8 cellular contexts compared by ENCODE assay signal in genomic region chr11:126585388-126586302, GRCh38.
DNase-seq lines count a peak whose midpoint lies in the region; ATAC-seq, FAIRE-seq and TF ChIP-seq lines count a peak whose summit lies in the region.

No MANE protein-coding gene starts in this region.

- H3K9ac ChIP-seq in H1 (replicated peaks in 1 of 4; ENCODE audit: extremely low read depth in 1 of 4, low read depth in 3 of 4, low read length in 3 of 4), result peak overlapping the region in 2 of 4 experiments; percentile 29 to 42; a peak in 3 of 7 replicates

- H3K4me1 ChIP-seq in HEK293 (ENCODE audit: control insufficient read depth, insufficient read depth, low read length) (peaks cover 9% of the 10 kb centered on the region), H1 (replicated peaks in 1 of 4; ENCODE audit: control insufficient read depth in 3 of 4, insufficient read depth in 4 of 4, low read length in 3 of 4) (peaks cover 12 to 35% (median 23%) of the 10 kb centered on the region in 4 experiments), muscle layer of duodenum (ENCODE audit: control insufficient read depth in 1 of 2, insufficient read depth in 2 of 2, low read length in 2 of 2) (no peaks in the 10 kb centered on the region)

- peak overlapping the region; percentile 4; the same call in 1 of the 2 replicates for H3K4me3 ChIP-seq in HEK293 (ENCODE audit: low read depth, low read length)
- peak overlapping the region in 1 of 4 experiments; percentile 32; a peak in 3 of 8 replicates for H3K4me3 ChIP-seq in H1 (ENCODE audit: extremely low read depth in 1 of 4, insufficient read depth in 2 of 4, low read depth in 3 of 4, low read length in 4 of 4)
- peak overlapping the region; percentile 31 to 42 for H3K4me3 ChIP-seq in muscle layer of duodenum (ENCODE audit: low read depth in 1 of 2, low read length in 2 of 2)

- H2AFZ ChIP-seq in H1 (ENCODE audit: low read length), result peak overlapping the region; percentile 86

- H2BK120ac ChIP-seq in H1 (replicated peaks; ENCODE audit: low read depth, low read length), result peak overlapping the region; percentile 58

- no peaks in the 10 kb centered on the region for H3K4me1 Mint-ChIP-seq in effector memory CD8-positive, alpha-beta T cell (ENCODE audit: low read depth in 2 of 2)
- no peaks in the 10 kb centered on the region for H3K4me1 Mint-ChIP-seq in activated CD4-positive, alpha-beta T cell treated with anti-CD3 and anti-CD28 coated beads, Interleukin-2, amount 10 ng/mL, durations not matched to agents 7 days and 5 days
- no peaks in the 10 kb centered on the region for H3K4me1 Mint-ChIP-seq in activated CD8-positive, alpha-beta T cell treated with anti-CD3 and anti-CD28 coated beads for 36 hours (ENCODE audit: low read depth)

- no peak for TF ChIP-seq CTCF in HEK293 (tag by site-specific recombination; IDR thresholded peaks at IDR 0.05)
- TF ChIP-seq CTCF in H1 (IDR thresholded peaks at IDR 0.05; ENCODE audit: control extremely low read depth in 1 of 3, insufficient read depth in 1 of 3, low read depth in 1 of 3, low read length in 3 of 3), result no peak
- no peak for TF ChIP-seq CTCF in activated CD8-positive, alpha-beta T cell treated with anti-CD3 and anti-CD28 coated beads for 36 hours (IDR thresholded peaks at IDR 0.05)

- WGBS in H1 (ENCODE audit: extremely low coverage in 1 of 2, insufficient coverage in 1 of 2, insufficient read length in 1 of 2, insufficient replicate concordance in 2 of 2, low coverage in 1 of 2, low lambda C conversion rate in 2 of 2, missing lambda C conversion rate in 1 of 2), 2 experiments, result 61% methylated on average over 36 of the region's 36 CpGs; no CpG with 5 or more reads in 1 of the 2 experiments

- POLR2A ChIA-PET in HEK293 (lab: Yijun Ruan, JAX), result interaction anchor here (1.1 kb wide), 2 partner anchors 20 to 230 kb away, joined by 3 read pairs; partner anchors contain the start of gene ST3GAL4
- POLR2A ChIA-PET in H1 (lab: Charles Lee; ENCODE audit: partially characterized antibody), result interaction anchor here (1.1 to 1.4 kb wide), 3 partner anchors 9 to 133 kb away, joined by 3 to 4 read pairs (median 4); no protein-coding TSS in a partner anchor
- POLR2A ChIA-PET in activated CD4-positive, alpha-beta T cell treated with anti-CD3 and anti-CD28 coated beads, Interleukin-2, amount 10 ng/mL, durations not matched to agents 7 days and 5 days (lab: Charles Lee), result no interaction called here
- POLR2A ChIA-PET in activated CD8-positive, alpha-beta T cell treated with anti-CD3 and anti-CD28 coated beads for 36 hours (lab: Charles Lee), result no interaction called here

- peak overlapping the region; percentile 71 for H2BK5ac ChIP-seq in H1 (ENCODE audit: low read depth, low read length)

- H3K4me3 Mint-ChIP-seq in effector memory CD8-positive, alpha-beta T cell, result no peak overlapping the region
- H3K4me3 Mint-ChIP-seq in activated CD4-positive, alpha-beta T cell treated with anti-CD3 and anti-CD28 coated beads, Interleukin-2, amount 10 ng/mL, durations not matched to agents 7 days and 5 days, result no peak overlapping the region
- H3K4me3 Mint-ChIP-seq in activated CD8-positive, alpha-beta T cell treated with anti-CD3 and anti-CD28 coated beads for 36 hours, result no peak overlapping the region

- H3K9me3 ChIP-seq in HEK293 (ENCODE audit: control insufficient read depth, insufficient read depth, low read depth, low read length), result no peaks in the 10 kb centered on the region
- no peaks in the 10 kb centered on the region for H3K9me3 ChIP-seq in H1 (ENCODE audit: insufficient read depth in 2 of 2, low read depth in 1 of 2, low read length in 1 of 2)
- H3K9me3 ChIP-seq in muscle layer of duodenum (ENCODE audit: control insufficient read depth in 1 of 2, low read length in 2 of 2), result no peaks in the 10 kb centered on the region

- H2AK5ac ChIP-seq in H1 (ENCODE audit: low read depth, low read length), result 0 out of 2 replicates have a peak overlapping the region, but pooled peaks have one; percentile 26

- H2BK12ac ChIP-seq in H1 (ENCODE audit: low read depth, low read length), result peak overlapping the region; percentile 41

- H4K20me1 ChIP-seq in H1 (replicated peaks in 1 of 2; ENCODE audit: control insufficient read depth in 1 of 2, insufficient read depth in 2 of 2, low read length in 2 of 2), result no peaks in the 10 kb centered on the region

- peak overlapping the region; percentile 13; the same call in 1 of the 2 replicates for H2BK20ac ChIP-seq in H1 (ENCODE audit: low read length)

- H4K91ac ChIP-seq in H1 (replicated peaks; ENCODE audit: insufficient read length, low read length), result peak overlapping the region; percentile 5

- no peak overlapping the region for H3K23ac ChIP-seq in H1 (ENCODE audit: insufficient read length)

- CTCF ChIA-PET in HEK293 (lab: Yijun Ruan, JAX), result interaction anchor here (0.7 to 1.2 kb wide), 5 partner anchors 9 to 100 kb away, joined by 3 to 4 read pairs (median 4); no protein-coding TSS in a partner anchor
- CTCF ChIA-PET in H1 (lab: Charles Lee; ENCODE audit: partially characterized antibody), result interaction anchor here (0.5 to 12.6 kb wide), 10 partner anchors 10 to 144 kb away, joined by 3 to 142 read pairs (median 5); no protein-coding TSS in a partner anchor
- CTCF ChIA-PET in activated CD4-positive, alpha-beta T cell treated with anti-CD3 and anti-CD28 coated beads, Interleukin-2, amount 10 ng/mL, durations not matched to agents 7 days and 5 days (lab: Charles Lee), result no interaction called here
- CTCF ChIA-PET in activated CD8-positive, alpha-beta T cell treated with anti-CD3 and anti-CD28 coated beads for 36 hours (lab: Charles Lee), result no interaction called here

- no peaks in the 10 kb centered on the region for H3K23me2 ChIP-seq in H1 (ENCODE audit: low read depth, low read length)

- H3K27me3 Mint-ChIP-seq in effector memory CD8-positive, alpha-beta T cell, result peaks cover 5 to 45% of the 10 kb centered on the region in 2 donors
- H3K27me3 Mint-ChIP-seq in activated CD4-positive, alpha-beta T cell treated with anti-CD3 and anti-CD28 coated beads, Interleukin-2, amount 10 ng/mL, durations not matched to agents 7 days and 5 days, result no peaks in the 10 kb centered on the region
- no peaks in the 10 kb centered on the region for H3K27me3 Mint-ChIP-seq in activated CD8-positive, alpha-beta T cell treated with anti-CD3 and anti-CD28 coated beads for 36 hours

- DNase-seq in NCI-H526 (lab: John Stamatoyannopoulos, UW) (peak; percentile 62 to 72), H1 (ENCODE audit: low read depth in 1 of 2, low spot score in 2 of 2) (no peak), T-helper 2 cell (no peak)
- no peak for DNase-seq in effector memory CD8-positive, alpha-beta T cell
- no peak for DNase-seq in activated CD4-positive, alpha-beta T cell treated with anti-CD3 and anti-CD28 coated beads, Interleukin-2, amount 10 ng/mL, durations not matched to agents 7 days and 5 days
- no peak for DNase-seq in activated CD8-positive, alpha-beta T cell treated with anti-CD3 and anti-CD28 coated beads for 36 hours

- H3K56ac ChIP-seq in H1 (replicated peaks; ENCODE audit: insufficient read length, low read depth, low read length), result no peak overlapping the region

- TF ChIP-seq RAD21 in H1 (IDR thresholded peaks at IDR 0.05 in 1 of 2, conservative IDR thresholded peaks at IDR 0.05 in 1 of 2; ENCODE audit: low read depth in 2 of 2, low read length in 2 of 2), result no peak

- no peak for ATAC-seq in effector memory CD8-positive, alpha-beta T cell (replicated peaks)
- no peak for ATAC-seq in activated CD8-positive, alpha-beta T cell treated with anti-CD3 and anti-CD28 coated beads for 36 hours

- peak overlapping the region; percentile 62 for H3K4ac ChIP-seq in H1 (replicated peaks; ENCODE audit: insufficient read length, low read depth, low read length)

- no peak overlapping the region for H3K14ac ChIP-seq in H1 (ENCODE audit: insufficient read length)

- no peaks in the 10 kb centered on the region for H3K36me3 Mint-ChIP-seq in effector memory CD8-positive, alpha-beta T cell (ENCODE audit: insufficient read depth)
- no peaks in the 10 kb centered on the region for H3K36me3 Mint-ChIP-seq in activated CD4-positive, alpha-beta T cell treated with anti-CD3 and anti-CD28 coated beads, Interleukin-2, amount 10 ng/mL, durations not matched to agents 7 days and 5 days (ENCODE audit: low read depth)
- no peaks in the 10 kb centered on the region for H3K36me3 Mint-ChIP-seq in activated CD8-positive, alpha-beta T cell treated with anti-CD3 and anti-CD28 coated beads for 36 hours (ENCODE audit: low read depth)

- 0 out of 3 replicates have a peak, but pooled peaks of 1 of the 2 experiments have one; percentile 19 for TF ChIP-seq POLR2A in H1 (IDR thresholded peaks at IDR 0.05; ENCODE audit: control extremely low read depth in 1 of 2, low read depth in 2 of 2, low read length in 2 of 2)

- no peaks in the 10 kb centered on the region for H3K79me2 ChIP-seq in H1 (ENCODE audit: control insufficient read depth in 1 of 2, insufficient read depth in 2 of 2, low read length in 2 of 2)

- peak overlapping the region; percentile 69 for H3K27ac ChIP-seq in HEK293 (ENCODE audit: extremely low read depth, low read depth, low read length)
- H3K27ac ChIP-seq in H1 (ENCODE audit: low read depth, low read length), result peak overlapping the region; percentile 65
- no peak overlapping the region for H3K27ac ChIP-seq in muscle layer of duodenum (ENCODE audit: low read length)

- peak; percentile 78 for FAIRE-seq in H1 (lab: Jason Lieb, UNC)

- H3K27me3 ChIP-seq in H1 (replicated peaks in 1 of 4; ENCODE audit: control insufficient read depth in 3 of 4, extremely low read depth in 1 of 4, insufficient read depth in 3 of 4, low read length in 3 of 4) (no peaks in the 10 kb centered on the region), muscle layer of duodenum (ENCODE audit: low read depth, low read length) (no peaks in the 10 kb centered on the region)

- peak overlapping the region; percentile 80 for H3K18ac ChIP-seq in H1 (ENCODE audit: extremely low read depth, low read length)

- no peaks in the 10 kb centered on the region for H3K36me3 ChIP-seq in HEK293 (ENCODE audit: control insufficient read depth in 2 of 2, insufficient read depth in 1 of 2, low read length in 2 of 2)
- H3K36me3 ChIP-seq in H1 (ENCODE audit: control insufficient read depth in 2 of 4, insufficient read depth in 4 of 4, low read length in 3 of 4), result no peaks in the 10 kb centered on the region
- no peaks in the 10 kb centered on the region for H3K36me3 ChIP-seq in muscle layer of duodenum (ENCODE audit: control insufficient read depth in 1 of 2, insufficient read depth in 2 of 2, low read length in 2 of 2)

- peak overlapping the region; percentile 7 for H4K5ac ChIP-seq in H1 (ENCODE audit: insufficient read length, low read depth, low read length)

- no peaks in the 10 kb centered on the region for H3K79me1 ChIP-seq in H1 (ENCODE audit: low read depth, low read length)

- TF ChIP-seq EP300 in H1 (IDR thresholded peaks at IDR 0.05; ENCODE audit: borderline replicate concordance in 1 of 2, low read depth in 2 of 2, low read length in 2 of 2), result no peak

- no peaks in the 10 kb centered on the region for H3K9me3 Mint-ChIP-seq in effector memory CD8-positive, alpha-beta T cell
- H3K9me3 Mint-ChIP-seq in activated CD4-positive, alpha-beta T cell treated with anti-CD3 and anti-CD28 coated beads, Interleukin-2, amount 10 ng/mL, durations not matched to agents 7 days and 5 days, result no peaks in the 10 kb centered on the region
- H3K9me3 Mint-ChIP-seq in activated CD8-positive, alpha-beta T cell treated with anti-CD3 and anti-CD28 coated beads for 36 hours, result no peaks in the 10 kb centered on the region

- H3K4me2 ChIP-seq in H1 (ENCODE audit: insufficient read depth in 1 of 2, low read depth in 2 of 2, low read length in 2 of 2), result peak overlapping the region; percentile 61 to 75

- no peak overlapping the region for H3K27ac Mint-ChIP-seq in effector memory CD8-positive, alpha-beta T cell
- no peak overlapping the region for H3K27ac Mint-ChIP-seq in activated CD4-positive, alpha-beta T cell treated with anti-CD3 and anti-CD28 coated beads, Interleukin-2, amount 10 ng/mL, durations not matched to agents 7 days and 5 days
- H3K27ac Mint-ChIP-seq in activated CD8-positive, alpha-beta T cell treated with anti-CD3 and anti-CD28 coated beads for 36 hours, result no peak overlapping the region

- intact Hi-C loops in activated CD8-positive, alpha-beta T cell treated with anti-CD3 and anti-CD28 coated beads for 36 hours (cut with micrococcal nuclease), result no loop called here

- no peak overlapping the region; the same call in 1 of the 2 replicates for H4K8ac ChIP-seq in H1 (ENCODE audit: extremely low read depth, insufficient read depth, low read length)

- peak overlapping the region; percentile 36; the same call in 1 of the 2 replicates for H2BK15ac ChIP-seq in H1 (ENCODE audit: low read length)

Comparison
In these comparisons a context has a peak if more than half of its experiments do, and no peak if none do; other contexts are left out.
1. DNase-seq: peak in NCI-H526 (2 of 2); none in H1 (0 of 2), effector memory CD8-positive, alpha-beta T cell (0 of 3), T-helper 2 cell (0 of 5), activated CD4-positive, alpha-beta T cell treated with anti-CD3 and anti-CD28 coated beads, Interleukin-2, amount 10 ng/mL, durations not matched to agents 7 days and 5 days (single experiment) and activated CD8-positive, alpha-beta T cell treated with anti-CD3 and anti-CD28 coated beads for 36 hours (single experiment).
2. CTCF ChIA-PET loops: an anchor here in HEK293 (0.7 to 1.2 kb wide) and H1 (0.5 to 12.6 kb wide); none called in activated CD4-positive, alpha-beta T cell treated with anti-CD3 and anti-CD28 coated beads, Interleukin-2, amount 10 ng/mL, durations not matched to agents 7 days and 5 days and activated CD8-positive, alpha-beta T cell treated with anti-CD3 and anti-CD28 coated beads for 36 hours.
3. POLR2A ChIA-PET loops: an anchor here in HEK293 (1.1 kb wide) and H1 (1.1 to 1.4 kb wide); none called in activated CD4-positive, alpha-beta T cell treated with anti-CD3 and anti-CD28 coated beads, Interleukin-2, amount 10 ng/mL, durations not matched to agents 7 days and 5 days and activated CD8-positive, alpha-beta T cell treated with anti-CD3 and anti-CD28 coated beads for 36 hours.
4. Of the 6 proteins assayed by ChIP-seq in both HEK293 and H1: peak only in HEK293: ATF2 and SP2; only in H1: none; in both: YY1; in neither: 3.